ENCODE assay signal across 20 cellular contexts in the genomic region with DNA sequence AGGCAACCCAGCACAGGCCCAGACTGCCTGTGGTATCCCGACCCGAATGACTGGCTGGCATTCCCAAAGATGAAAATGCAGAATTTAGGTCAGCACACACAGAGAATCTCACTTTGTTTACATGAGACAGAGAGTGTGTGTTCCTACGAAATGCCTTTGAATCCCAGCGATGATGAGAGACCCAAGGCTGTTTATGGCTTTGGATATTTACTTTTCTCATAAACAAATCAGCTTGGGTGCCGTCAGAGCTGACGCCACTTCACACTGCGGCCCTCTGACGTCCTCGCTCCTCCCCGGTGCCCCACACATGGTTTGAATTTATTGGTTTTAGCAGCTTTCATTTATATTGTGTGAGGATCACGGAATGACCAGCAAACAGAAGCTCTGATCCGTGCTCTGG. TPM values are rescaled to one million over a fixed set of nuclear protein-coding genes. Genes with fewer than 3 reads are reported as not detected.
"Had no signal": no experiment of that assay in that cellular context is flagged by ENCODE, and none has a peak within 500 bp of the region (broad histone marks: within the 10 kb centered on the region; RNA-seq: fewer than 3 reads in every experiment).

No MANE protein-coding gene starts in this region.

- H3K27ac ChIP-seq: ascending aorta, lower lobe of right lung, thyroid gland had no signal

- ATAC-seq: activated CD8-positive, alpha-beta T cell treated with anti-CD3 and anti-CD28 coated beads for 36 hours; activated naive CD8-positive, alpha-beta T cell treated with anti-CD3 and anti-CD28 coated beads, Interleukin-2, amount 50 U/mL, for 24 hours; lower lobe of right lung; T-cell had no signal

- H3K4me3 ChIP-seq: ascending aorta, lower lobe of right lung, thyroid gland had no signal

- H3K36me3 ChIP-seq: ascending aorta, lower lobe of right lung, thyroid gland had no signal

- DNase-seq: activated CD4-positive, alpha-beta T cell treated with anti-CD3 and anti-CD28 coated beads for 48 hours; activated CD4-positive, CD25-positive, alpha-beta regulatory T cell; activated CD8-positive, alpha-beta T cell treated with anti-CD3 and anti-CD28 coated beads for 36 hours; activated naive CD4-positive, alpha-beta T cell treated with anti-CD3 and anti-CD28 coated beads for 36 hours; activated naive CD8-positive, alpha-beta T cell treated with anti-CD3 and anti-CD28 coated beads, Interleukin-2, amount 50 U/mL, for 24 hours; activated T-cell treated with anti-CD3 and anti-CD28 coated beads, Interleukin-2, amount 50 U/mL, for 1 hour; cortex of kidney; hippocampal formation; islet precursor cell; lower lobe of right lung; nephron progenitor cell; nucleus accumbens; posterior cingulate gyrus; stimulated activated CD4-positive, alpha-beta T cell treated with anti-CD3 and anti-CD28 coated beads, Interleukin-2, amount 100 ng/mL, for 24 hours; stimulated activated naive CD4-positive, alpha-beta T cell treated with Interleukin-2 at 50 U/mL for 16 hours; T-cell; thyroid gland had no signal

- H3K27me3 ChIP-seq: ascending aorta, thyroid gland had no signal

- H3K9me3 ChIP-seq: ascending aorta, lower lobe of right lung, thyroid gland had no signal

- H3K4me1 ChIP-seq: ascending aorta, lower lobe of right lung, thyroid gland had no signal

RNA-seq across cellular contexts. Expression of a gene that starts 18.7 kb away (rescaled TPM):
- total RNA-seq: activated CD8-positive, alpha-beta T cell treated with anti-CD3 and anti-CD28 coated beads for 36 hours; activated naive CD4-positive, alpha-beta T cell treated with anti-CD3 and anti-CD28 coated beads for 36 hours; activated T-helper 2 cell treated with anti-CD3 and anti-CD28 coated beads, Interferon-gamma antibody, Interleukin-2, Interleukin-4, amounts not matched to agents 10 μg/mL and 5 μg/mL and 100 μg/mL, durations not matched to agents 14 hours and 24 hours and 36 hours; myocyte; T-cell had no signal
